Comparison of ENCODE assay signal across 8 cellular contexts in genomic region chr9:128365525-128365924, GRCh38. TPM values are rescaled to one million over a fixed set of nuclear protein-coding genes. Genes with fewer than 3 reads are reported as not detected.
DNase-seq lines count a peak whose midpoint lies in the region; ATAC-seq and TF ChIP-seq lines count a peak whose summit lies in the region.
"Had no signal": no experiment of that assay in that cellular context is flagged by ENCODE, and none has a peak within 500 bp of the region (broad histone marks: within the 10 kb centered on the region; RNA-seq: fewer than 3 reads in every experiment).

No MANE protein-coding gene starts in this region.

- H3K27ac ChIP-seq in dorsolateral prefrontal cortex = peak overlapping the region; percentile 70 to 100 (median 95)
- no peak overlapping the region for H3K27ac ChIP-seq in rectal smooth muscle tissue (ENCODE audit: low read depth, low read length)

- H3K27me3 Mint-ChIP-seq in activated T-cell treated with anti-CD3 and anti-CD28 coated beads, Interleukin-2, amount 50 U/mL, for 24 hours = peaks cover 3% of the 10 kb centered on the region
- peaks cover 3% of the 10 kb centered on the region for H3K27me3 Mint-ChIP-seq in activated T-cell treated with anti-CD3 and anti-CD28 coated beads, Interleukin-2, amount 50 U/mL, for 4 hours (ENCODE audit: low read depth)

- peak overlapping the region in 55 of 59 donors; percentile 8 to 69 (median 47) for H3K4me3 ChIP-seq in dorsolateral prefrontal cortex
- H3K4me3 ChIP-seq in rectal smooth muscle tissue (ENCODE audit: low read length) = peak overlapping the region; percentile 64

- H3K27me3 ChIP-seq in dorsolateral prefrontal cortex = no peaks in the 10 kb centered on the region
- H3K27me3 ChIP-seq in rectal smooth muscle tissue (ENCODE audit: control insufficient read depth, insufficient read depth, low read length) = no peaks in the 10 kb centered on the region

- peak overlapping the region; percentile 28 for H3K9ac ChIP-seq in rectal smooth muscle tissue (ENCODE audit: low read length)
- H3K9ac ChIP-seq: SK-N-SH had no signal

- peaks cover 7% of the 10 kb centered on the region for H3K36me3 Mint-ChIP-seq in activated T-cell treated with anti-CD3 and anti-CD28 coated beads, Interleukin-2, amount 50 U/mL, for 24 hours (ENCODE audit: low read depth)
- peaks cover 3% of the 10 kb centered on the region for H3K36me3 Mint-ChIP-seq in activated T-cell treated with anti-CD3 and anti-CD28 coated beads, Interleukin-2, amount 50 U/mL, for 4 hours (ENCODE audit: insufficient read depth)

- peaks cover 23% of the 10 kb centered on the region for H3K4me1 Mint-ChIP-seq in activated T-cell treated with anti-CD3 and anti-CD28 coated beads, Interleukin-2, amount 50 U/mL, for 24 hours (ENCODE audit: low read depth)
- H3K4me1 Mint-ChIP-seq in activated T-cell treated with anti-CD3 and anti-CD28 coated beads, Interleukin-2, amount 50 U/mL, for 4 hours (ENCODE audit: low read depth) = peaks cover 10% of the 10 kb centered on the region

- H3K27ac Mint-ChIP-seq in activated T-cell treated with anti-CD3 and anti-CD28 coated beads, Interleukin-2, amount 50 U/mL, for 24 hours = peak overlapping the region; percentile 10

- H3K36me3 ChIP-seq in rectal smooth muscle tissue (ENCODE audit: control insufficient read depth, insufficient read depth, low read length) = no peaks in the 10 kb centered on the region

- intact Hi-C loops in dorsolateral prefrontal cortex (cut with DNase I) = no loop called here

- no peak for TF ChIP-seq CTCF in dorsolateral prefrontal cortex (IDR thresholded peaks at IDR 0.05 in 54 of 56, conservative IDR thresholded peaks at IDR 0.05 in 2 of 56; ENCODE audit: low read depth in 1 of 56, partially characterized antibody in 56 of 56)

- no peak overlapping the region for H3K4me3 Mint-ChIP-seq in activated T-cell treated with anti-CD3 and anti-CD28 coated beads, Interleukin-2, amount 50 U/mL, for 24 hours
- no peak overlapping the region for H3K4me3 Mint-ChIP-seq in activated T-cell treated with anti-CD3 and anti-CD28 coated beads, Interleukin-2, amount 50 U/mL, for 4 hours

- no peak for DNase-seq in activated T-cell treated with anti-CD3 and anti-CD28 coated beads, Interleukin-2, amount 50 U/mL, for 24 hours
- no peak for DNase-seq in activated T-cell treated with anti-CD3 and anti-CD28 coated beads, Interleukin-2, amount 50 U/mL, for 4 hours
- DNase-seq in dorsolateral prefrontal cortex (no peak), AG08395 (ENCODE audit: low spot score) (no peak)
- DNase-seq: NCI-H446, SK-N-SH had no signal

- H3K4me1 ChIP-seq in rectal smooth muscle tissue (ENCODE audit: control insufficient read depth, insufficient read depth, low read length) = peaks cover 17% of the 10 kb centered on the region

- no peak for ATAC-seq in activated T-cell treated with anti-CD3 and anti-CD28 coated beads, Interleukin-2, amount 50 U/mL, for 4 hours
- no peak for ATAC-seq in HG02798 (IDR thresholded peaks at IDR 0.05; ENCODE audit: poor library complexity, unreplicated experiment)

- no peaks in the 10 kb centered on the region for H3K9me3 Mint-ChIP-seq in activated T-cell treated with anti-CD3 and anti-CD28 coated beads, Interleukin-2, amount 50 U/mL, for 24 hours
- H3K9me3 Mint-ChIP-seq in activated T-cell treated with anti-CD3 and anti-CD28 coated beads, Interleukin-2, amount 50 U/mL, for 4 hours = no peaks in the 10 kb centered on the region

RNA-seq across cellular contexts. Expression of gene URM1, which starts 5.6 kb away (rescaled TPM):
- total RNA-seq in activated T-cell treated with anti-CD3 and anti-CD28 coated beads, Interleukin-2, amount 50 U/mL, for 4 hours = 100 to 1,000 TPM in 2 of 3 donors, 10 to 100 TPM in 1; 93.3 to 106 (median 104) TPM
- total RNA-seq in dorsolateral prefrontal cortex = 10 to 100 TPM; 36.9 to 64.9 (median 48.8) TPM

RNA-seq across cellular contexts. Expression of gene SLC27A4, which starts 25.2 kb away (rescaled TPM):
- 10 to 100 TPM; 51.3 to 59.0 (median 56.0) TPM for total RNA-seq in activated T-cell treated with anti-CD3 and anti-CD28 coated beads, Interleukin-2, amount 50 U/mL, for 4 hours
- 10 to 100 TPM; 25.1 to 59.1 (median 46.4) TPM for total RNA-seq in dorsolateral prefrontal cortex

RNA-seq across cellular contexts. Expression of gene COQ4, which starts 42.9 kb away (rescaled TPM):
- total RNA-seq in activated T-cell treated with anti-CD3 and anti-CD28 coated beads, Interleukin-2, amount 50 U/mL, for 4 hours = 10 to 100 TPM; 60.7 to 63.9 (median 62.4) TPM
- total RNA-seq in dorsolateral prefrontal cortex = 10 to 100 TPM; 28.0 to 67.5 (median 47.0) TPM

RNA-seq across cellular contexts. Expression of gene TRUB2, which starts 43.3 kb away (rescaled TPM):
- 10 to 100 TPM; 64.6 to 71.7 (median 69.7) TPM for total RNA-seq in activated T-cell treated with anti-CD3 and anti-CD28 coated beads, Interleukin-2, amount 50 U/mL, for 4 hours
- 10 to 100 TPM; 20.6 to 66.5 (median 44.9) TPM for total RNA-seq in dorsolateral prefrontal cortex

RNA-seq across cellular contexts. Expression of gene CERCAM, which starts 55.1 kb away (rescaled TPM):
- total RNA-seq in activated T-cell treated with anti-CD3 and anti-CD28 coated beads, Interleukin-2, amount 50 U/mL, for 4 hours = under 1 TPM; 0.30 to 0.63 (median 0.34) TPM
- 1,000 to 10,000 TPM in 1 of 120 experiments, 100 to 1,000 TPM in 110, 10 to 100 TPM in 9; 33.1 to 1,222 (median 302) TPM for total RNA-seq in dorsolateral prefrontal cortex
